In the genomic region with DNA sequence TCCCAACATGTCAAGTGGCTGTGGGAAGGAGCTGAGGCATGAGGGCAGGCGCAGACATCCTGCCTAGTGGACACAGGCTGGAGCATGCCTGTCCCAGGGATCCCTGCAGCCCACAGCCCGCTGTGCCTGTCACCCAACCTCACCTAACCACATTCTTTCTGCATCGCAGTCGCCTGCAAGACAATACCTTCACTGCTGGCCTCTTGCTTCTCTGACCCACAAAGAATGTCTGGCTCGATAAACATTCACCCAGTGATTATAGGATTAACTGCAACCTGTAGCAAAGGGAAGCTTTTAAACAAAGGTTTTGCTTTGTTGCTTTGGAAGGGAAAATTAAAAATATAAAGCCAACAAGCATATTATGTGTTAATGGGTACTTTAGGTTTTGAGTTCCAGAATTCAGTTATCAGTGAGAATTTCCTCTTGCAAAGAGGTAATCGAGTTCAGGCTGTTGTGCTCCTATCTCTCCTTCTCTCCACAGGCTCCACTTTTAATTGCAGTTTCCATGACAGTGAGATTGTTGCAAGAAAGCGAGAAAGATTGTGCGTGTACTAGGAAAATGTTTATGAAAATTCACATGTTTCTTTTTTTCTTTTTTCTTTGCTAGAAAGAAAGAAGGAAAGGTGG, we compare ENCODE assay signal across 1 cellular context.
TF ChIP-seq lines count a peak whose summit lies in the region.

No MANE protein-coding gene starts in this region.

TF ChIP-seq in WTC11, 78 proteins besides CTCF, POLR2A, EP300 and RAD21 (continued from another document):
- TF ChIP-seq SMAD4 (CRISPR knock-in tag; IDR thresholded peaks at IDR 0.05): no peak
- no peak for TF ChIP-seq NR2C2 (CRISPR knock-in tag; IDR thresholded peaks at IDR 0.05)
- TF ChIP-seq FOXP1 (CRISPR knock-in tag; IDR thresholded peaks at IDR 0.05; ENCODE audit: borderline replicate concordance): peak; percentile 87
- TF ChIP-seq, protein P1, sequence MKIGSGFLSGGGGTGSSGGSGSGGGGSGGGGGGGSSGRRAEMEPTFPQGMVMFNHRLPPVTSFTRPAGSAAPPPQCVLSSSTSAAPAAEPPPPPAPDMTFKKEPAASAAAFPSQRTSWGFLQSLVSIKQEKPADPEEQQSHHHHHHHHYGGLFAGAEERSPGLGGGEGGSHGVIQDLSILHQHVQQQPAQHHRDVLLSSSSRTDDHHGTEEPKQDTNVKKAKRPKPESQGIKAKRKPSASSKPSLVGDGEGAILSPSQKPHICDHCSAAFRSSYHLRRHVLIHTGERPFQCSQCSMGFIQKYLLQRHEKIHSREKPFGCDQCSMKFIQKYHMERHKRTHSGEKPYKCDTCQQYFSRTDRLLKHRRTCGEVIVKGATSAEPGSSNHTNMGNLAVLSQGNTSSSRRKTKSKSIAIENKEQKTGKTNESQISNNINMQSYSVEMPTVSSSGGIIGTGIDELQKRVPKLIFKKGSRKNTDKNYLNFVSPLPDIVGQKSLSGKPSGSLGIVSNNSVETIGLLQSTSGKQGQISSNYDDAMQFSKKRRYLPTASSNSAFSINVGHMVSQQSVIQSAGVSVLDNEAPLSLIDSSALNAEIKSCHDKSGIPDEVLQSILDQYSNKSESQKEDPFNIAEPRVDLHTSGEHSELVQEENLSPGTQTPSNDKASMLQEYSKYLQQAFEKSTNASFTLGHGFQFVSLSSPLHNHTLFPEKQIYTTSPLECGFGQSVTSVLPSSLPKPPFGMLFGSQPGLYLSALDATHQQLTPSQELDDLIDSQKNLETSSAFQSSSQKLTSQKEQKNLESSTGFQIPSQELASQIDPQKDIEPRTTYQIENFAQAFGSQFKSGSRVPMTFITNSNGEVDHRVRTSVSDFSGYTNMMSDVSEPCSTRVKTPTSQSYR (CRISPR knock-in tag; IDR thresholded peaks at IDR 0.05): peak; percentile 33; the same call in 1 of the 2 replicates
- TF ChIP-seq, protein P2, sequence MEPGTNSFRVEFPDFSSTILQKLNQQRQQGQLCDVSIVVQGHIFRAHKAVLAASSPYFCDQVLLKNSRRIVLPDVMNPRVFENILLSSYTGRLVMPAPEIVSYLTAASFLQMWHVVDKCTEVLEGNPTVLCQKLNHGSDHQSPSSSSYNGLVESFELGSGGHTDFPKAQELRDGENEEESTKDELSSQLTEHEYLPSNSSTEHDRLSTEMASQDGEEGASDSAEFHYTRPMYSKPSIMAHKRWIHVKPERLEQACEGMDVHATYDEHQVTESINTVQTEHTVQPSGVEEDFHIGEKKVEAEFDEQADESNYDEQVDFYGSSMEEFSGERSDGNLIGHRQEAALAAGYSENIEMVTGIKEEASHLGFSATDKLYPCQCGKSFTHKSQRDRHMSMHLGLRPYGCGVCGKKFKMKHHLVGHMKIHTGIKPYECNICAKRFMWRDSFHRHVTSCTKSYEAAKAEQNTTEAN (CRISPR knock-in tag; IDR thresholded peaks at IDR 0.05): peak; percentile 84; the same call in 1 of the 2 replicates
- no peak for TF ChIP-seq JAZF1 (CRISPR knock-in tag; IDR thresholded peaks at IDR 0.05)
- 0 out of 2 replicates have a peak, but pooled peaks have one; percentile 60 for TF ChIP-seq CBFB (CRISPR knock-in tag; IDR thresholded peaks at IDR 0.05; ENCODE audit: low read depth)
- peak; percentile 66; the same call in 1 of the 2 replicates for TF ChIP-seq ZNF232 (CRISPR knock-in tag; IDR thresholded peaks at IDR 0.05)
- peak; percentile 43; the same call in 1 of the 2 replicates for TF ChIP-seq EMX1 (CRISPR knock-in tag; IDR thresholded peaks at IDR 0.05)
- TF ChIP-seq OVOL2 (CRISPR knock-in tag; IDR thresholded peaks at IDR 0.05; ENCODE audit: borderline replicate concordance): no peak
- TF ChIP-seq ZNF671 (CRISPR knock-in tag; IDR thresholded peaks at IDR 0.05): peak; percentile 90; the same call in 1 of the 2 replicates
- TF ChIP-seq TEAD4 (CRISPR knock-in tag; IDR thresholded peaks at IDR 0.05): peak; percentile 97
- TF ChIP-seq, protein P3, sequence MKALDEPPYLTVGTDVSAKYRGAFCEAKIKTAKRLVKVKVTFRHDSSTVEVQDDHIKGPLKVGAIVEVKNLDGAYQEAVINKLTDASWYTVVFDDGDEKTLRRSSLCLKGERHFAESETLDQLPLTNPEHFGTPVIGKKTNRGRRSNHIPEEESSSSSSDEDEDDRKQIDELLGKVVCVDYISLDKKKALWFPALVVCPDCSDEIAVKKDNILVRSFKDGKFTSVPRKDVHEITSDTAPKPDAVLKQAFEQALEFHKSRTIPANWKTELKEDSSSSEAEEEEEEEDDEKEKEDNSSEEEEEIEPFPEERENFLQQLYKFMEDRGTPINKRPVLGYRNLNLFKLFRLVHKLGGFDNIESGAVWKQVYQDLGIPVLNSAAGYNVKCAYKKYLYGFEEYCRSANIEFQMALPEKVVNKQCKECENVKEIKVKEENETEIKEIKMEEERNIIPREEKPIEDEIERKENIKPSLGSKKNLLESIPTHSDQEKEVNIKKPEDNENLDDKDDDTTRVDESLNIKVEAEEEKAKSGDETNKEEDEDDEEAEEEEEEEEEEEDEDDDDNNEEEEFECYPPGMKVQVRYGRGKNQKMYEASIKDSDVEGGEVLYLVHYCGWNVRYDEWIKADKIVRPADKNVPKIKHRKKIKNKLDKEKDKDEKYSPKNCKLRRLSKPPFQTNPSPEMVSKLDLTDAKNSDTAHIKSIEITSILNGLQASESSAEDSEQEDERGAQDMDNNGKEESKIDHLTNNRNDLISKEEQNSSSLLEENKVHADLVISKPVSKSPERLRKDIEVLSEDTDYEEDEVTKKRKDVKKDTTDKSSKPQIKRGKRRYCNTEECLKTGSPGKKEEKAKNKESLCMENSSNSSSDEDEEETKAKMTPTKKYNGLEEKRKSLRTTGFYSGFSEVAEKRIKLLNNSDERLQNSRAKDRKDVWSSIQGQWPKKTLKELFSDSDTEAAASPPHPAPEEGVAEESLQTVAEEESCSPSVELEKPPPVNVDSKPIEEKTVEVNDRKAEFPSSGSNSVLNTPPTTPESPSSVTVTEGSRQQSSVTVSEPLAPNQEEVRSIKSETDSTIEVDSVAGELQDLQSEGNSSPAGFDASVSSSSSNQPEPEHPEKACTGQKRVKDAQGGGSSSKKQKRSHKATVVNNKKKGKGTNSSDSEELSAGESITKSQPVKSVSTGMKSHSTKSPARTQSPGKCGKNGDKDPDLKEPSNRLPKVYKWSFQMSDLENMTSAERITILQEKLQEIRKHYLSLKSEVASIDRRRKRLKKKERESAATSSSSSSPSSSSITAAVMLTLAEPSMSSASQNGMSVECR (CRISPR knock-in tag; IDR thresholded peaks at IDR 0.05; ENCODE audit: borderline replicate concordance): peak; percentile 55; the same call in 1 of the 2 replicates
- TF ChIP-seq, protein P4, sequence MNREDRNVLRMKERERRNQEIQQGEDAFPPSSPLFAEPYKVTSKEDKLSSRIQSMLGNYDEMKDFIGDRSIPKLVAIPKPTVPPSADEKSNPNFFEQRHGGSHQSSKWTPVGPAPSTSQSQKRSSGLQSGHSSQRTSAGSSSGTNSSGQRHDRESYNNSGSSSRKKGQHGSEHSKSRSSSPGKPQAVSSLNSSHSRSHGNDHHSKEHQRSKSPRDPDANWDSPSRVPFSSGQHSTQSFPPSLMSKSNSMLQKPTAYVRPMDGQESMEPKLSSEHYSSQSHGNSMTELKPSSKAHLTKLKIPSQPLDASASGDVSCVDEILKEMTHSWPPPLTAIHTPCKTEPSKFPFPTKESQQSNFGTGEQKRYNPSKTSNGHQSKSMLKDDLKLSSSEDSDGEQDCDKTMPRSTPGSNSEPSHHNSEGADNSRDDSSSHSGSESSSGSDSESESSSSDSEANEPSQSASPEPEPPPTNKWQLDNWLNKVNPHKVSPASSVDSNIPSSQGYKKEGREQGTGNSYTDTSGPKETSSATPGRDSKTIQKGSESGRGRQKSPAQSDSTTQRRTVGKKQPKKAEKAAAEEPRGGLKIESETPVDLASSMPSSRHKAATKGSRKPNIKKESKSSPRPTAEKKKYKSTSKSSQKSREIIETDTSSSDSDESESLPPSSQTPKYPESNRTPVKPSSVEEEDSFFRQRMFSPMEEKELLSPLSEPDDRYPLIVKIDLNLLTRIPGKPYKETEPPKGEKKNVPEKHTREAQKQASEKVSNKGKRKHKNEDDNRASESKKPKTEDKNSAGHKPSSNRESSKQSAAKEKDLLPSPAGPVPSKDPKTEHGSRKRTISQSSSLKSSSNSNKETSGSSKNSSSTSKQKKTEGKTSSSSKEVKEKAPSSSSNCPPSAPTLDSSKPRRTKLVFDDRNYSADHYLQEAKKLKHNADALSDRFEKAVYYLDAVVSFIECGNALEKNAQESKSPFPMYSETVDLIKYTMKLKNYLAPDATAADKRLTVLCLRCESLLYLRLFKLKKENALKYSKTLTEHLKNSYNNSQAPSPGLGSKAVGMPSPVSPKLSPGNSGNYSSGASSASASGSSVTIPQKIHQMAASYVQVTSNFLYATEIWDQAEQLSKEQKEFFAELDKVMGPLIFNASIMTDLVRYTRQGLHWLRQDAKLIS (CRISPR knock-in tag; IDR thresholded peaks at IDR 0.05; ENCODE audit: borderline replicate concordance): no peak
- TF ChIP-seq NR3C1 (CRISPR knock-in tag; conservative IDR thresholded peaks at IDR 0.05; ENCODE audit: low read depth): no peak
- TF ChIP-seq, protein P5, sequence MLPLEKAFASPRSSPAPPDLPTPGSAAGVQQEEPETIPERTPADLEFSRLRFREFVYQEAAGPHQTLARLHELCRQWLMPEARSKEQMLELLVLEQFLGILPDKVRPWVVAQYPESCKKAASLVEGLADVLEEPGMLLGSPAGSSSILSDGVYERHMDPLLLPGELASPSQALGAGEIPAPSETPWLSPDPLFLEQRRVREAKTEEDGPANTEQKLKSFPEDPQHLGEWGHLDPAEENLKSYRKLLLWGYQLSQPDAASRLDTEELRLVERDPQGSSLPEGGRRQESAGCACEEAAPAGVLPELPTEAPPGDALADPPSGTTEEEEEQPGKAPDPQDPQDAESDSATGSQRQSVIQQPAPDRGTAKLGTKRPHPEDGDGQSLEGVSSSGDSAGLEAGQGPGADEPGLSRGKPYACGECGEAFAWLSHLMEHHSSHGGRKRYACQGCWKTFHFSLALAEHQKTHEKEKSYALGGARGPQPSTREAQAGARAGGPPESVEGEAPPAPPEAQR (CRISPR knock-in tag; IDR thresholded peaks at IDR 0.05): no peak
- TF ChIP-seq FOXK1 (CRISPR knock-in tag; IDR thresholded peaks at IDR 0.05): peak; percentile 86
- TF ChIP-seq, protein P6, sequence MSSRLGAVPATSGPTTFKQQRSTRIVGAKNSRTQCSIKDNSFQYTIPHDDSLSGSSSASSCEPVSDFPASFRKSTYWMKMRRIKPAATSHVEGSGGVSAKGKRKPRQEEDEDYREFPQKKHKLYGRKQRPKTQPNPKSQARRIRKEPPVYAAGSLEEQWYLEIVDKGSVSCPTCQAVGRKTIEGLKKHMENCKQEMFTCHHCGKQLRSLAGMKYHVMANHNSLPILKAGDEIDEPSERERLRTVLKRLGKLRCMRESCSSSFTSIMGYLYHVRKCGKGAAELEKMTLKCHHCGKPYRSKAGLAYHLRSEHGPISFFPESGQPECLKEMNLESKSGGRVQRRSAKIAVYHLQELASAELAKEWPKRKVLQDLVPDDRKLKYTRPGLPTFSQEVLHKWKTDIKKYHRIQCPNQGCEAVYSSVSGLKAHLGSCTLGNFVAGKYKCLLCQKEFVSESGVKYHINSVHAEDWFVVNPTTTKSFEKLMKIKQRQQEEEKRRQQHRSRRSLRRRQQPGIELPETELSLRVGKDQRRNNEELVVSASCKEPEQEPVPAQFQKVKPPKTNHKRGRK (CRISPR knock-in tag; IDR thresholded peaks at IDR 0.05; ENCODE audit: borderline replicate concordance): no peak
- peak; percentile 82 for TF ChIP-seq SP1 (CRISPR knock-in tag; conservative IDR thresholded peaks at IDR 0.05)
- TF ChIP-seq, protein P7, sequence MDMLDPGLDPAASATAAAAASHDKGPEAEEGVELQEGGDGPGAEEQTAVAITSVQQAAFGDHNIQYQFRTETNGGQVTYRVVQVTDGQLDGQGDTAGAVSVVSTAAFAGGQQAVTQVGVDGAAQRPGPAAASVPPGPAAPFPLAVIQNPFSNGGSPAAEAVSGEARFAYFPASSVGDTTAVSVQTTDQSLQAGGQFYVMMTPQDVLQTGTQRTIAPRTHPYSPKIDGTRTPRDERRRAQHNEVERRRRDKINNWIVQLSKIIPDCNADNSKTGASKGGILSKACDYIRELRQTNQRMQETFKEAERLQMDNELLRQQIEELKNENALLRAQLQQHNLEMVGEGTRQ (CRISPR knock-in tag; IDR thresholded peaks at IDR 0.05): no peak; the same call in 1 of the 2 replicates
- TF ChIP-seq, protein P8, sequence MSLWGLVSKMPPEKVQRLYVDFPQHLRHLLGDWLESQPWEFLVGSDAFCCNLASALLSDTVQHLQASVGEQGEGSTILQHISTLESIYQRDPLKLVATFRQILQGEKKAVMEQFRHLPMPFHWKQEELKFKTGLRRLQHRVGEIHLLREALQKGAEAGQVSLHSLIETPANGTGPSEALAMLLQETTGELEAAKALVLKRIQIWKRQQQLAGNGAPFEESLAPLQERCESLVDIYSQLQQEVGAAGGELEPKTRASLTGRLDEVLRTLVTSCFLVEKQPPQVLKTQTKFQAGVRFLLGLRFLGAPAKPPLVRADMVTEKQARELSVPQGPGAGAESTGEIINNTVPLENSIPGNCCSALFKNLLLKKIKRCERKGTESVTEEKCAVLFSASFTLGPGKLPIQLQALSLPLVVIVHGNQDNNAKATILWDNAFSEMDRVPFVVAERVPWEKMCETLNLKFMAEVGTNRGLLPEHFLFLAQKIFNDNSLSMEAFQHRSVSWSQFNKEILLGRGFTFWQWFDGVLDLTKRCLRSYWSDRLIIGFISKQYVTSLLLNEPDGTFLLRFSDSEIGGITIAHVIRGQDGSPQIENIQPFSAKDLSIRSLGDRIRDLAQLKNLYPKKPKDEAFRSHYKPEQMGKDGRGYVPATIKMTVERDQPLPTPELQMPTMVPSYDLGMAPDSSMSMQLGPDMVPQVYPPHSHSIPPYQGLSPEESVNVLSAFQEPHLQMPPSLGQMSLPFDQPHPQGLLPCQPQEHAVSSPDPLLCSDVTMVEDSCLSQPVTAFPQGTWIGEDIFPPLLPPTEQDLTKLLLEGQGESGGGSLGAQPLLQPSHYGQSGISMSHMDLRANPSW (CRISPR knock-in tag; conservative IDR thresholded peaks at IDR 0.05; ENCODE audit: low read depth): no peak
- TF ChIP-seq, protein P9, sequence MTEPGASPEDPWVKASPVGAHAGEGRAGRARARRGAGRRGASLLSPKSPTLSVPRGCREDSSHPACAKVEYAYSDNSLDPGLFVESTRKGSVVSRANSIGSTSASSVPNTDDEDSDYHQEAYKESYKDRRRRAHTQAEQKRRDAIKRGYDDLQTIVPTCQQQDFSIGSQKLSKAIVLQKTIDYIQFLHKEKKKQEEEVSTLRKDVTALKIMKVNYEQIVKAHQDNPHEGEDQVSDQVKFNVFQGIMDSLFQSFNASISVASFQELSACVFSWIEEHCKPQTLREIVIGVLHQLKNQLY (CRISPR knock-in tag; IDR thresholded peaks at IDR 0.05): no peak
- TF ChIP-seq GTF2I (CRISPR knock-in tag; conservative IDR thresholded peaks at IDR 0.05): no peak
- TF ChIP-seq, protein P10, sequence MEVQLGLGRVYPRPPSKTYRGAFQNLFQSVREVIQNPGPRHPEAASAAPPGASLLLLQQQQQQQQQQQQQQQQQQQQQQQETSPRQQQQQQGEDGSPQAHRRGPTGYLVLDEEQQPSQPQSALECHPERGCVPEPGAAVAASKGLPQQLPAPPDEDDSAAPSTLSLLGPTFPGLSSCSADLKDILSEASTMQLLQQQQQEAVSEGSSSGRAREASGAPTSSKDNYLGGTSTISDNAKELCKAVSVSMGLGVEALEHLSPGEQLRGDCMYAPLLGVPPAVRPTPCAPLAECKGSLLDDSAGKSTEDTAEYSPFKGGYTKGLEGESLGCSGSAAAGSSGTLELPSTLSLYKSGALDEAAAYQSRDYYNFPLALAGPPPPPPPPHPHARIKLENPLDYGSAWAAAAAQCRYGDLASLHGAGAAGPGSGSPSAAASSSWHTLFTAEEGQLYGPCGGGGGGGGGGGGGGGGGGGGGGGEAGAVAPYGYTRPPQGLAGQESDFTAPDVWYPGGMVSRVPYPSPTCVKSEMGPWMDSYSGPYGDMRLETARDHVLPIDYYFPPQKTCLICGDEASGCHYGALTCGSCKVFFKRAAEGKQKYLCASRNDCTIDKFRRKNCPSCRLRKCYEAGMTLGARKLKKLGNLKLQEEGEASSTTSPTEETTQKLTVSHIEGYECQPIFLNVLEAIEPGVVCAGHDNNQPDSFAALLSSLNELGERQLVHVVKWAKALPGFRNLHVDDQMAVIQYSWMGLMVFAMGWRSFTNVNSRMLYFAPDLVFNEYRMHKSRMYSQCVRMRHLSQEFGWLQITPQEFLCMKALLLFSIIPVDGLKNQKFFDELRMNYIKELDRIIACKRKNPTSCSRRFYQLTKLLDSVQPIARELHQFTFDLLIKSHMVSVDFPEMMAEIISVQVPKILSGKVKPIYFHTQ (CRISPR knock-in tag; IDR thresholded peaks at IDR 0.05): peak; percentile 90
- no peak for TF ChIP-seq IRF2 (CRISPR knock-in tag; IDR thresholded peaks at IDR 0.05; ENCODE audit: borderline replicate concordance, low read depth)
TF ChIP-seq in WTC11: peak in this region for 30.
